ENCODE assay signal across 2 cellular contexts in genomic region chr20:24534282-24534681, GRCh38.
TF ChIP-seq lines count a peak whose summit lies in the region.

No MANE protein-coding gene starts in this region.

TF ChIP-seq in GM23338, 12 proteins besides CTCF, POLR2A, EP300 and RAD21 (continued from another document):
- TF ChIP-seq, protein P1, sequence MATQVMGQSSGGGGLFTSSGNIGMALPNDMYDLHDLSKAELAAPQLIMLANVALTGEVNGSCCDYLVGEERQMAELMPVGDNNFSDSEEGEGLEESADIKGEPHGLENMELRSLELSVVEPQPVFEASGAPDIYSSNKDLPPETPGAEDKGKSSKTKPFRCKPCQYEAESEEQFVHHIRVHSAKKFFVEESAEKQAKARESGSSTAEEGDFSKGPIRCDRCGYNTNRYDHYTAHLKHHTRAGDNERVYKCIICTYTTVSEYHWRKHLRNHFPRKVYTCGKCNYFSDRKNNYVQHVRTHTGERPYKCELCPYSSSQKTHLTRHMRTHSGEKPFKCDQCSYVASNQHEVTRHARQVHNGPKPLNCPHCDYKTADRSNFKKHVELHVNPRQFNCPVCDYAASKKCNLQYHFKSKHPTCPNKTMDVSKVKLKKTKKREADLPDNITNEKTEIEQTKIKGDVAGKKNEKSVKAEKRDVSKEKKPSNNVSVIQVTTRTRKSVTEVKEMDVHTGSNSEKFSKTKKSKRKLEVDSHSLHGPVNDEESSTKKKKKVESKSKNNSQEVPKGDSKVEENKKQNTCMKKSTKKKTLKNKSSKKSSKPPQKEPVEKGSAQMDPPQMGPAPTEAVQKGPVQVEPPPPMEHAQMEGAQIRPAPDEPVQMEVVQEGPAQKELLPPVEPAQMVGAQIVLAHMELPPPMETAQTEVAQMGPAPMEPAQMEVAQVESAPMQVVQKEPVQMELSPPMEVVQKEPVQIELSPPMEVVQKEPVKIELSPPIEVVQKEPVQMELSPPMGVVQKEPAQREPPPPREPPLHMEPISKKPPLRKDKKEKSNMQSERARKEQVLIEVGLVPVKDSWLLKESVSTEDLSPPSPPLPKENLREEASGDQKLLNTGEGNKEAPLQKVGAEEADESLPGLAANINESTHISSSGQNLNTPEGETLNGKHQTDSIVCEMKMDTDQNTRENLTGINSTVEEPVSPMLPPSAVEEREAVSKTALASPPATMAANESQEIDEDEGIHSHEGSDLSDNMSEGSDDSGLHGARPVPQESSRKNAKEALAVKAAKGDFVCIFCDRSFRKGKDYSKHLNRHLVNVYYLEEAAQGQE (IDR thresholded peaks at IDR 0.05; ENCODE audit: unreplicated experiment), result no peak
- TF ChIP-seq JUNB (IDR thresholded peaks at IDR 0.05; ENCODE audit: unreplicated experiment), result no peak
- TF ChIP-seq, protein P2, sequence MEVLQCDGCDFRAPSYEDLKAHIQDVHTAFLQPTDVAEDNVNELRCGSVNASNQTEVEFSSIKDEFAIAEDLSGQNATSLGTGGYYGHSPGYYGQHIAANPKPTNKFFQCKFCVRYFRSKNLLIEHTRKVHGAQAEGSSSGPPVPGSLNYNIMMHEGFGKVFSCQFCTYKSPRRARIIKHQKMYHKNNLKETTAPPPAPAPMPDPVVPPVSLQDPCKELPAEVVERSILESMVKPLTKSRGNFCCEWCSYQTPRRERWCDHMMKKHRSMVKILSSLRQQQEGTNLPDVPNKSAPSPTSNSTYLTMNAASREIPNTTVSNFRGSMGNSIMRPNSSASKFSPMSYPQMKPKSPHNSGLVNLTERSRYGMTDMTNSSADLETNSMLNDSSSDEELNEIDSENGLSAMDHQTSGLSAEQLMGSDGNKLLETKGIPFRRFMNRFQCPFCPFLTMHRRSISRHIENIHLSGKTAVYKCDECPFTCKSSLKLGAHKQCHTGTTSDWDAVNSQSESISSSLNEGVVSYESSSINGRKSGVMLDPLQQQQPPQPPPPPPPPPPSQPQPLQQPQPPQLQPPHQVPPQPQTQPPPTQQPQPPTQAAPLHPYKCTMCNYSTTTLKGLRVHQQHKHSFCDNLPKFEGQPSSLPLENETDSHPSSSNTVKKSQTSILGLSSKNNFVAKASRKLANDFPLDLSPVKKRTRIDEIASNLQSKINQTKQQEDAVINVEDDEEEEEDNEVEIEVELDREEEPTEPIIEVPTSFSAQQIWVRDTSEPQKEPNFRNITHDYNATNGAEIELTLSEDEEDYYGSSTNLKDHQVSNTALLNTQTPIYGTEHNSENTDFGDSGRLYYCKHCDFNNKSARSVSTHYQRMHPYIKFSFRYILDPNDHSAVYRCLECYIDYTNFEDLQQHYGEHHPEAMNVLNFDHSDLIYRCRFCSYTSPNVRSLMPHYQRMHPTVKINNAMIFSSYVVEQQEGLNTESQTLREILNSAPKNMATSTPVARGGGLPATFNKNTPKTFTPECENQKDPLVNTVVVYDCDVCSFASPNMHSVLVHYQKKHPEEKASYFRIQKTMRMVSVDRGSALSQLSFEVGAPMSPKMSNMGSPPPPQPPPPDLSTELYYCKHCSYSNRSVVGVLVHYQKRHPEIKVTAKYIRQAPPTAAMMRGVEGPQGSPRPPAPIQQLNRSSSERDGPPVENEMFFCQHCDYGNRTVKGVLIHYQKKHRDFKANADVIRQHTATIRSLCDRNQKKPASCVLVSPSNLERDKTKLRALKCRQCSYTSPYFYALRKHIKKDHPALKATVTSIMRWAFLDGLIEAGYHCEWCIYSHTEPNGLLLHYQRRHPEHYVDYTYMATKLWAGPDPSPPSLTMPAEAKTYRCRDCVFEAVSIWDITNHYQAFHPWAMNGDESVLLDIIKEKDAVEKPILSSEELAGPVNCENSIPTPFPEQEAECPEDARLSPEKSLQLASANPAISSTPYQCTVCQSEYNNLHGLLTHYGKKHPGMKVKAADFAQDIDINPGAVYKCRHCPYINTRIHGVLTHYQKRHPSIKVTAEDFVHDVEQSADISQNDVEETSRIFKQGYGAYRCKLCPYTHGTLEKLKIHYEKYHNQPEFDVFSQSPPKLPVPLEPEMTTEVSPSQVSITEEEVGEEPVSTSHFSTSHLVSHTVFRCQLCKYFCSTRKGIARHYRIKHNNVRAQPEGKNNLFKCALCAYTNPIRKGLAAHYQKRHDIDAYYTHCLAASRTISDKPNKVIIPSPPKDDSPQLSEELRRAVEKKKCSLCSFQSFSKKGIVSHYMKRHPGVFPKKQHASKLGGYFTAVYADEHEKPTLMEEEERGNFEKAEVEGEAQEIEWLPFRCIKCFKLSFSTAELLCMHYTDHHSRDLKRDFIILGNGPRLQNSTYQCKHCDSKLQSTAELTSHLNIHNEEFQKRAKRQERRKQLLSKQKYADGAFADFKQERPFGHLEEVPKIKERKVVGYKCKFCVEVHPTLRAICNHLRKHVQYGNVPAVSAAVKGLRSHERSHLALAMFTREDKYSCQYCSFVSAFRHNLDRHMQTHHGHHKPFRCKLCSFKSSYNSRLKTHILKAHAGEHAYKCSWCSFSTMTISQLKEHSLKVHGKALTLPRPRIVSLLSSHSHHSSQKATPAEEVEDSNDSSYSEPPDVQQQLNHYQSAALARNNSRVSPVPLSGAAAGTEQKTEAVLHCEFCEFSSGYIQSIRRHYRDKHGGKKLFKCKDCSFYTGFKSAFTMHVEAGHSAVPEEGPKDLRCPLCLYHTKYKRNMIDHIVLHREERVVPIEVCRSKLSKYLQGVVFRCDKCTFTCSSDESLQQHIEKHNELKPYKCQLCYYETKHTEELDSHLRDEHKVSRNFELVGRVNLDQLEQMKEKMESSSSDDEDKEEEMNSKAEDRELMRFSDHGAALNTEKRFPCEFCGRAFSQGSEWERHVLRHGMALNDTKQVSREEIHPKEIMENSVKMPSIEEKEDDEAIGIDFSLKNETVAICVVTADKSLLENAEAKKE (CRISPR knock-in tag; IDR thresholded peaks at IDR 0.05), result no peak

TF ChIP-seq in HepG2, 621 proteins besides CTCF, POLR2A, EP300 and RAD21 (continued from another document):
- no peak for TF ChIP-seq SMC3 (IDR thresholded peaks at IDR 0.05; ENCODE audit: low read length)
- TF ChIP-seq ZNF768 (CRISPR knock-in tag; IDR thresholded peaks at IDR 0.05), result no peak
- no peak for TF ChIP-seq MAZ (IDR thresholded peaks at IDR 0.05; ENCODE audit: borderline replicate concordance, low read depth, low read length)
- TF ChIP-seq MAZ (CRISPR knock-in tag; IDR thresholded peaks at IDR 0.05; ENCODE audit: low read depth), result no peak
- TF ChIP-seq TBP (CRISPR knock-in tag; IDR thresholded peaks at IDR 0.05), result no peak
- TF ChIP-seq, protein P3, sequence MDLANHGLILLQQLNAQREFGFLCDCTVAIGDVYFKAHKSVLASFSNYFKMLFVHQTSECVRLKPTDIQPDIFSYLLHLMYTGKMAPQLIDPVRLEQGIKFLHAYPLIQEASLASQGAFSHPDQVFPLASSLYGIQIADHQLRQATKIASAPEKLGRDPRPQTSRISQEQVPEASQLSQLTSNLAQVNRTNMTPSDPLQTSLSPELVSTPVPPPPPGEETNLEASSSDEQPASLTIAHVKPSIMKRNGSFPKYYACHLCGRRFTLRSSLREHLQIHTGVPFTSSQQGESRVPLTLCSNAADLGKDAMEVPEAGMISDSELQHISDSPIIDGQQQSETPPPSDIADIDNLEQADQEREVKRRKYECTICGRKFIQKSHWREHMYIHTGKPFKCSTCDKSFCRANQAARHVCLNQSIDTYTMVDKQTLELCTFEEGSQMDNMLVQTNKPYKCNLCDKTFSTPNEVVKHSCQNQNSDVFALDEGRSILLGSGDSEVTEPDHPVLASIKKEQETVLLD (CRISPR knock-in tag; IDR thresholded peaks at IDR 0.05; ENCODE audit: low read depth), result no peak
- TF ChIP-seq KLF6 (CRISPR knock-in tag; IDR thresholded peaks at IDR 0.05), result no peak
- no peak for TF ChIP-seq FOXA1 (IDR thresholded peaks at IDR 0.05)
- TF ChIP-seq FOXA1 (CRISPR knock-in tag; IDR thresholded peaks at IDR 0.05), result no peak
- TF ChIP-seq TRIM22 (IDR thresholded peaks at IDR 0.05), result no peak
- TF ChIP-seq TCF7 (IDR thresholded peaks at IDR 0.05; ENCODE audit: low read depth), result no peak
- TF ChIP-seq, protein P4, sequence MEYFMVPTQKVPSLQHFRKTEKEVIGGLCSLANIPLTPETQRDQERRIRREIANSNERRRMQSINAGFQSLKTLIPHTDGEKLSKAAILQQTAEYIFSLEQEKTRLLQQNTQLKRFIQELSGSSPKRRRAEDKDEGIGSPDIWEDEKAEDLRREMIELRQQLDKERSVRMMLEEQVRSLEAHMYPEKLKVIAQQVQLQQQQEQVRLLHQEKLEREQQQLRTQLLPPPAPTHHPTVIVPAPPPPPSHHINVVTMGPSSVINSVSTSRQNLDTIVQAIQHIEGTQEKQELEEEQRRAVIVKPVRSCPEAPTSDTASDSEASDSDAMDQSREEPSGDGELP (IDR thresholded peaks at IDR 0.05; ENCODE audit: borderline replicate concordance, low read depth), result no peak
- TF ChIP-seq NFAT5 (CRISPR knock-in tag; IDR thresholded peaks at IDR 0.05), result no peak
- TF ChIP-seq ARID2 (CRISPR knock-in tag; IDR thresholded peaks at IDR 0.05; ENCODE audit: borderline replicate concordance), result no peak
- TF ChIP-seq LBX2 (CRISPR knock-in tag; IDR thresholded peaks at IDR 0.05; ENCODE audit: borderline replicate concordance), result no peak
TF ChIP-seq in HepG2: peak in this region for 0.
